1 cellular context compared by ENCODE assay signal in genomic region chr1:46133181-46133658, GRCh38.
TF ChIP-seq lines count a peak whose summit lies in the region.

No MANE protein-coding gene starts in this region.

TF ChIP-seq in HepG2, 621 proteins besides CTCF, POLR2A, EP300 and RAD21 (continued from another document):
- no peak for TF ChIP-seq ZBTB40 (IDR thresholded peaks at IDR 0.05)
- TF ChIP-seq ZBTB40 (CRISPR knock-in tag; IDR thresholded peaks at IDR 0.05), result 0 out of 2 replicates have a peak, but pooled peaks have one; percentile 1
- TF ChIP-seq SNRNP70 (IDR thresholded peaks at IDR 0.05; ENCODE audit: low read depth, low read length), result no peak
- no peak; the same call in 1 of the 2 replicates for TF ChIP-seq CREB3 (CRISPR knock-in tag; IDR thresholded peaks at IDR 0.05)
- no peak for TF ChIP-seq ZNF138 (CRISPR knock-in tag; IDR thresholded peaks at IDR 0.05; ENCODE audit: low read depth)
- TF ChIP-seq ZNF530 (CRISPR knock-in tag; IDR thresholded peaks at IDR 0.05; ENCODE audit: low read depth), result no peak
- no peak for TF ChIP-seq SRSF1 (optimal IDR thresholded peaks at IDR 0.05; ENCODE audit: low read depth, low read length)
